In the genomic region with DNA sequence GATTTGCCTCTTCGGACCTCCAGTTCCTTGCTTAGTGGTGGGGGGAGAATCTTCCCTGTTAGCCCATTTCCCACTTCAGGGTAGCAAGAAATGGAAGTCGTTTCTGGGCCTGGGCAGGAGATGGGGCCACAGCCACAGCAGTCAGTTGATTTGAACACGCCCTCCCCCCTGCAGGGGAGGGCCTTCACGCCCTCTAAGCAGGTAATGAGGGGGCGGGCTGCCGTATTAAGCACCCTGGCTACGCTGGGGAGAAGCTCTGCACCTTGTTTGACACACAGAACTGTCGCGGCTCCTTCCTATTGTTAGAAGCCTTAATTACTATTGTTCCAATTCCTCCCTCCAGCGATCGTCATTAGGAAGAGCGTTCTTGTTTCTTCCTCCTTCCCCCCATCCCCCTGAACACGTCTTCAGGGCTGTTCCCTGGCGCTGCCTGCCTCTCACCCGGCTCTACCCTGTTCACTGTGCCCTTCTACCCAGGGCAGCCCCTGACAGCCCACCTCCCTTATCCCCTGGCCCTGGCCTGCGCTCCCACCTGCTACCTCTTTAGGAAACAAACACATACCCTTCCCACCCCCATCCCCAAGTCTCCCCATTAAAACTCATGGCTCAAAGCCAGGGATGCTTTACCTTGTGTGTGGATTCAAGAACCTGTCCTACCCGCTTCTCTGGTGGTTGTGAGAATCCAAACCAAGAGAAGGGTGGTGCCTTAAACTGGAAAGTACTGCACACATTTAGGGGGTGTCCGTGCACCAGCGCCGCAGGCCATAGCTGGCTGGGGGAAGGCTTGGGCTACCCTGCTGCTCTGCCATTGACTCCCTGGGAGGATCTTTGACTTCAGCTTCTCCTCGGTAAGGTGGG, we compare ENCODE assay signal across 13 cellular contexts.
DNase-seq lines count a peak whose midpoint lies in the region; TF ChIP-seq lines count a peak whose summit lies in the region.
"Had no signal": no experiment of that assay in that cellular context is flagged by ENCODE, and none has a peak within 500 bp of the region (broad histone marks: within the 10 kb centered on the region; RNA-seq: fewer than 3 reads in every experiment).

No MANE protein-coding gene starts in this region.

- H3K4me3 ChIP-seq in LNCaP clone FGC (ENCODE audit: low read depth, low read length) (peak overlapping the region; percentile 30), iPS-20b (ENCODE audit: low read length) (peak overlapping the region; percentile 24; the same call in 1 of the 2 replicates)
- H3K4me3 ChIP-seq: pancreas had no signal

- no peak overlapping the region for H3K27ac ChIP-seq in iPS-20b (ENCODE audit: low read length)
- H3K27ac ChIP-seq: pancreas had no signal

- DNase-seq in D341Med (ENCODE audit: low spot score) = peak; percentile 68
- DNase-seq in LNCaP clone FGC (ENCODE audit: low read depth) = peak; percentile 62
- DNase-seq in NCI-H69 (lab: John Stamatoyannopoulos, UW) = peak; percentile 98
- DNase-seq in NOMO-1 treated with dmso at 0.1 percent for 144 hours (lab: John Stamatoyannopoulos, UW; ENCODE audit: unreplicated experiment) = no peak
- DNase-seq in DMS114 treated with DMSO at 0.1 percent for 48 hours (lab: John Stamatoyannopoulos, UW; ENCODE audit: unreplicated experiment) = no peak
- DNase-seq in islet precursor cell = no peak
- no peak for DNase-seq in CD1c-positive myeloid dendritic cell (ENCODE audit: extremely low spot score)
- DNase-seq: activated CD4-positive, alpha-beta T cell treated with anti-CD3 and anti-CD28 coated beads, Interleukin-2, amount 10 ng/mL, durations not matched to agents 7 days and 5 days; activated gamma-delta T cell treated with Interleukin-2 at 50 U/mL for 16 hours; NCI-H446 treated with DMSO at 0.1 percent for 48 hours; SK-N-SH had no signal

- no peaks in the 10 kb centered on the region for H3K9me3 ChIP-seq in iPS-20b (ENCODE audit: insufficient read depth, low read depth, low read length)
- H3K9me3 ChIP-seq: pancreas, SK-N-SH had no signal

- H3K4me1 ChIP-seq in iPS-20b (ENCODE audit: insufficient read depth, low read length) = peaks cover 19% of the 10 kb centered on the region
- H3K4me1 ChIP-seq: pancreas had no signal

- H3K27me3 ChIP-seq in iPS-20b (ENCODE audit: insufficient read depth, low read length) = no peaks in the 10 kb centered on the region
- H3K27me3 ChIP-seq: pancreas had no signal

- TF ChIP-seq CTCF in LNCaP clone FGC (IDR thresholded peaks at IDR 0.05; ENCODE audit: control insufficient read depth, extremely low read depth, insufficient read depth) = no peak; the same call in 1 of the 2 replicates

- no peak overlapping the region for H3K9ac ChIP-seq in iPS-20b (ENCODE audit: low read depth, low read length)
- H3K9ac ChIP-seq: SK-N-SH had no signal

- no peaks in the 10 kb centered on the region for H3K36me3 ChIP-seq in iPS-20b (ENCODE audit: insufficient read depth, low read depth, low read length)
- H3K36me3 ChIP-seq: pancreas had no signal

Comparison
In these comparisons a context has a peak if more than half of its experiments do, and no peak if none do; other contexts are left out.
1. DNase-seq: peak in D341Med (single experiment), LNCaP clone FGC (single experiment) and NCI-H69 (single experiment); none in NOMO-1 treated with dmso at 0.1 percent for 144 hours (single experiment), DMS114 treated with DMSO at 0.1 percent for 48 hours (single experiment), islet precursor cell (single experiment) and CD1c-positive myeloid dendritic cell (single experiment).